ENCODE assay signal across 8 cellular contexts in the genomic region with DNA sequence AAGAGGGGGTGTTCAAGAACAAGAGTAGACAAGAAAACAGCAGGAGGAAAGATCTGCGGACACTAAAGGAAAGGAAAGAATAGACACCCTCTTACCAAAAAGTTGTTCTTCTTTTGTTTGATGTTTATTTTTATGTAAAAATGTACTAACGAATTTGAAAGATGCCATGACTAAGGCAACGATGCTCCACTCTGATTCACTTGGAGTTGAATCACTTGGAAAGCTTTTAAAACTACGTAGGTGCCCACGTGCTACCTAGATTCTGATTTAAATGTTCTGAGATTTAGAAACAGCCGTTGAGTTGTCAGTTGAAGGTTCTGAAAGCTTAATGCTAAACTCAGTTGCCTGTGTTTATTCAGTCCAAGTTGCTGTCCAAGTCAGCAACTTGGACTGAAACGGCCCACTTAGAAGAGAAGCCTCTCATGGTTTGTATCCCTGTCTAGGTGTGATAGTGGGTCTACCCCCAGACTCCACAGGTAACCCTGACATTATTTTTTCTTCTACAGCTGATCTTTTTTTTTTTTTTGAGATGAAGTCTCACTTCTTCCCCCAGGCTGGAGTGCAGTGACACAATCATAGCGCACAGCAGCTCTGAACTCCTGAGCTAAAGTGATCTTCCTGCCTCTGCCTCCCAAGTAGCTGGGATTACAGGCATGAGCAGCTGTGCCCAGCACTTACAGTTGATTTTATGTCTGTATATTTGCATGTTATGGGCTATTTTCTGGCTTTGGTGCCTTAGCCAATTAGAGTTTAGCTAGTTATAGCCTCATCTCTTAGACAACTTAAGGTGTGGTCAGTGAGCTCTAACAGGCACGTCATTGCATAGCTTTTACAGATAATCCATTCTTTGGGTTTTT. TPM values are rescaled to one million over a fixed set of nuclear protein-coding genes. Genes with fewer than 3 reads are reported as not detected.
DNase-seq lines count a peak whose midpoint lies in the region; ATAC-seq, FAIRE-seq and TF ChIP-seq lines count a peak whose summit lies in the region.

No MANE protein-coding gene starts in this region.

- peak overlapping the region; percentile 100 for H3K27ac Mint-ChIP-seq in nephron

- peaks cover 28 to 44% (median 36%) of the 10 kb centered on the region in 4 donors for H3K4me1 ChIP-seq in esophagus muscularis mucosa

- DNase-seq in AG04449 (ENCODE audit: low read depth, low spot score), result peak; percentile 55
- DNase-seq in HCEC 1CT, result peak; percentile 87
- DNase-seq in WERI-Rb-1, result peak; percentile 65
- no peak for DNase-seq in esophagus muscularis mucosa (ENCODE audit: extremely low spot score)
- DNase-seq in urothelium cell line (ENCODE audit: low spot score), result no peak
- DNase-seq in GM12892 (ENCODE audit: insufficient read length), result no peak

- TF ChIP-seq CTCF in AG04449 (IDR thresholded peaks at IDR 0.05; ENCODE audit: insufficient read depth, low read length, missing control alignments) (no peak), WERI-Rb-1 (IDR thresholded peaks at IDR 0.05; ENCODE audit: low read depth, low read length) (no peak), esophagus muscularis mucosa (IDR thresholded peaks at IDR 0.05) (peak in 1 of 3 experiments; percentile 5), nephron (IDR thresholded peaks at IDR 0.05; ENCODE audit: unreplicated experiment in 3 of 3) (no peak)

- no peak for FAIRE-seq in urothelium cell line (lab: Jason Lieb, UNC)
- no peak for FAIRE-seq in GM12892 (lab: Jason Lieb, UNC)

- intact Hi-C loops in esophagus muscularis mucosa (cut with DNase I), result loop anchor here (2.0 kb wide), 1 partner anchor 38 kb away; the partner anchor contains the start of gene METTL13

- peaks cover 2% of the 10 kb centered on the region for H3K36me3 Mint-ChIP-seq in nephron (ENCODE audit: low read depth)

- peaks cover 28% of the 10 kb centered on the region for H3K4me1 Mint-ChIP-seq in nephron

- H3K36me3 ChIP-seq in WERI-Rb-1 (peaks cover 7% of the 10 kb centered on the region), esophagus muscularis mucosa (peaks cover 0 to under 1% (median 0%) of the 10 kb centered on the region in 4 donors)

- TF ChIP-seq POLR2A in esophagus muscularis mucosa (IDR thresholded peaks at IDR 0.05; ENCODE audit: low read depth) (no peak), GM12892 (IDR thresholded peaks at IDR 0.05; ENCODE audit: low read depth, low read length) (no peak)

- 20% methylated on average over 9 of the region's 9 CpGs for whole genome bisulfite sequencing in esophagus muscularis mucosa

- H3K27me3 Mint-ChIP-seq in nephron (ENCODE audit: low read depth), result no peaks in the 10 kb centered on the region

- no peaks in the 10 kb centered on the region for H3K9me3 Mint-ChIP-seq in nephron

- CTCF ChIA-PET in AG04449 (lab: Yijun Ruan, JAX), result interaction anchor here (0.8 to 5.8 kb wide), 9 partner anchors 8 to 259 kb away, joined by 3 to 27 read pairs (median 3); no protein-coding TSS in a partner anchor

- H3K9me3 ChIP-seq in WERI-Rb-1 (ENCODE audit: severe bottlenecking), result no peaks in the 10 kb centered on the region
- H3K9me3 ChIP-seq in esophagus muscularis mucosa, result no peaks in the 10 kb centered on the region

- H3K4me3 ChIP-seq in AG04449 (ENCODE audit: low read depth, low read length), result peak overlapping the region; percentile 89
- H3K4me3 ChIP-seq in WERI-Rb-1 (ENCODE audit: low read depth, low read length), result peak overlapping the region; percentile 96
- peak overlapping the region; percentile 85 to 93 (median 90) for H3K4me3 ChIP-seq in esophagus muscularis mucosa

- TF ChIP-seq EP300 in esophagus muscularis mucosa (IDR thresholded peaks at IDR 0.05), result no peak

- POLR2A ChIA-PET in AG04449 (lab: Yijun Ruan, JAX), result interaction anchor here (0.9 to 2.7 kb wide), 2 partner anchors 38 to 99 kb away, joined by 3 to 16 read pairs; partner anchors contain the start of gene METTL13

- peak overlapping the region; percentile 100 for H3K4me3 Mint-ChIP-seq in nephron

- H3K27me3 ChIP-seq in WERI-Rb-1 (ENCODE audit: insufficient read depth, low read depth, severe bottlenecking) (no peaks in the 10 kb centered on the region), esophagus muscularis mucosa (no peaks in the 10 kb centered on the region)

- no peak for ATAC-seq in HG02885 (IDR thresholded peaks at IDR 0.05; ENCODE audit: poor library complexity, unreplicated experiment)

- H3K27ac ChIP-seq in WERI-Rb-1 (peak overlapping the region; percentile 96), esophagus muscularis mucosa (replicated peaks in 1 of 4) (peak overlapping the region; percentile 96 to 98 (median 97))

RNA-seq across cellular contexts. Expression of gene VAMP4, which starts 1.4 kb away (rescaled TPM):
- 10 to 100 TPM; 14.2 to 19.9 (median 16.1) TPM for total RNA-seq in esophagus muscularis mucosa
- polyA plus RNA-seq in GM12892 (2012; ENCODE audit: missing spikeins), result 6.6 TPM

RNA-seq across cellular contexts. Expression of gene METTL13, which starts 38.2 kb away (rescaled TPM):
- total RNA-seq in esophagus muscularis mucosa, result 10 to 100 TPM; 17.5 to 20.9 (median 20.0) TPM
- 21.3 TPM for polyA plus RNA-seq in GM12892 (2012; ENCODE audit: missing spikeins)

Comparison
In these comparisons a context has a peak if more than half of its experiments do, and no peak if none do; other contexts are left out.
1. DNase-seq: peak in AG04449 (single experiment), HCEC 1CT (single experiment) and WERI-Rb-1 (single experiment); none in esophagus muscularis mucosa (single experiment), urothelium cell line (single experiment) and GM12892 (single experiment).
2. Peak in every context shown above with its lines, with median percentiles within 50 percentile points of each other: H3K4me3 ChIP-seq.